9 cellular contexts compared by ENCODE assay signal in genomic region chr9:83473488-83473971, GRCh38.
DNase-seq lines count a peak whose midpoint lies in the region; ATAC-seq and TF ChIP-seq lines count a peak whose summit lies in the region.
"Had no signal": no experiment of that assay in that cellular context is flagged by ENCODE, and none has a peak within 500 bp of the region (broad histone marks: within the 10 kb centered on the region; RNA-seq: fewer than 3 reads in every experiment).

No MANE protein-coding gene starts in this region.

- peak overlapping the region; percentile 22 for H3K4me2 ChIP-seq in parathyroid adenoma (ENCODE audit: low read length)

- H3K36me3 ChIP-seq in parathyroid adenoma (ENCODE audit: control insufficient read depth, insufficient read depth, low read length): no peaks in the 10 kb centered on the region

- no peak for TF ChIP-seq CTCF in VCaP (conservative IDR thresholded peaks at IDR 0.05)
- TF ChIP-seq CTCF in parathyroid adenoma (IDR thresholded peaks at IDR 0.05): no peak

- peaks cover 2% of the 10 kb centered on the region for H3K36me3 Mint-ChIP-seq in activated naive CD4-positive, alpha-beta T cell treated with anti-CD3 and anti-CD28 coated beads for 36 hours (ENCODE audit: low read depth)

- peak overlapping the region; percentile 22 for H3K4me3 ChIP-seq in parathyroid adenoma (ENCODE audit: low read depth, low read length)

- peak overlapping the region; percentile 46 for H3K27ac Mint-ChIP-seq in activated naive CD4-positive, alpha-beta T cell treated with anti-CD3 and anti-CD28 coated beads for 36 hours

- H3K27me3 Mint-ChIP-seq in activated naive CD4-positive, alpha-beta T cell treated with anti-CD3 and anti-CD28 coated beads for 36 hours (ENCODE audit: low read depth): no peaks in the 10 kb centered on the region

- no peaks in the 10 kb centered on the region for H3K27me3 ChIP-seq in parathyroid adenoma (ENCODE audit: control insufficient read depth, insufficient read depth, low read length)

- no peak overlapping the region for H2AFZ ChIP-seq in parathyroid adenoma

- intact Hi-C loops in activated naive CD4-positive, alpha-beta T cell treated with anti-CD3 and anti-CD28 coated beads for 36 hours (cut with micrococcal nuclease): loop anchor here (10.0 kb wide), 2 partner anchors 139 to 231 kb away; partner anchors contain the start of gene UBQLN1

- no peak overlapping the region for H3K9ac ChIP-seq in parathyroid adenoma

- no peaks in the 10 kb centered on the region for H3K9me3 Mint-ChIP-seq in activated naive CD4-positive, alpha-beta T cell treated with anti-CD3 and anti-CD28 coated beads for 36 hours

- CTCF ChIA-PET in activated naive CD4-positive, alpha-beta T cell treated with anti-CD3 and anti-CD28 coated beads for 36 hours (lab: Charles Lee): interaction anchor here (1.2 kb wide), 1 partner anchor 43 kb away, joined by 3 read pairs; no protein-coding TSS in a partner anchor

- peaks cover 31% of the 10 kb centered on the region for H3K79me2 ChIP-seq in parathyroid adenoma

- H3K4me3 Mint-ChIP-seq in activated naive CD4-positive, alpha-beta T cell treated with anti-CD3 and anti-CD28 coated beads for 36 hours: peak overlapping the region; percentile 35
- H3K4me3 Mint-ChIP-seq: neural crest cell had no signal

- no peak for DNase-seq in activated naive CD4-positive, alpha-beta T cell treated with anti-CD3 and anti-CD28 coated beads for 36 hours
- no peak for DNase-seq in activated naive CD4-positive, alpha-beta T cell treated with Interleukin-2 at 50 U/mL for 16 hours
- DNase-seq in occipital lobe (lab: John Stamatoyannopoulos, UW) (no peak), hepatic stellate cell (ENCODE audit: low spot score) (no peak)
- DNase-seq in stimulated activated CD4-positive, alpha-beta T cell treated with anti-CD3 and anti-CD28 coated beads, Interleukin-2, amount 100 ng/mL, for 48 hours: no peak

- ATAC-seq in HG02943 (IDR thresholded peaks at IDR 0.05; ENCODE audit: low read depth, unreplicated experiment): peak; percentile 87

- H3K4me1 Mint-ChIP-seq in activated naive CD4-positive, alpha-beta T cell treated with anti-CD3 and anti-CD28 coated beads for 36 hours (ENCODE audit: low read depth): peaks cover 28% of the 10 kb centered on the region

- peaks cover 41% of the 10 kb centered on the region for H3K4me1 ChIP-seq in parathyroid adenoma

- H3K27ac ChIP-seq in VCaP: peak overlapping the region; percentile 24; the same call in 1 of the 2 replicates
- H3K27ac ChIP-seq in parathyroid adenoma: peak overlapping the region; percentile 42

- H3K9me3 ChIP-seq in parathyroid adenoma (ENCODE audit: control insufficient read depth, low read length): no peaks in the 10 kb centered on the region
